In the genomic region with DNA sequence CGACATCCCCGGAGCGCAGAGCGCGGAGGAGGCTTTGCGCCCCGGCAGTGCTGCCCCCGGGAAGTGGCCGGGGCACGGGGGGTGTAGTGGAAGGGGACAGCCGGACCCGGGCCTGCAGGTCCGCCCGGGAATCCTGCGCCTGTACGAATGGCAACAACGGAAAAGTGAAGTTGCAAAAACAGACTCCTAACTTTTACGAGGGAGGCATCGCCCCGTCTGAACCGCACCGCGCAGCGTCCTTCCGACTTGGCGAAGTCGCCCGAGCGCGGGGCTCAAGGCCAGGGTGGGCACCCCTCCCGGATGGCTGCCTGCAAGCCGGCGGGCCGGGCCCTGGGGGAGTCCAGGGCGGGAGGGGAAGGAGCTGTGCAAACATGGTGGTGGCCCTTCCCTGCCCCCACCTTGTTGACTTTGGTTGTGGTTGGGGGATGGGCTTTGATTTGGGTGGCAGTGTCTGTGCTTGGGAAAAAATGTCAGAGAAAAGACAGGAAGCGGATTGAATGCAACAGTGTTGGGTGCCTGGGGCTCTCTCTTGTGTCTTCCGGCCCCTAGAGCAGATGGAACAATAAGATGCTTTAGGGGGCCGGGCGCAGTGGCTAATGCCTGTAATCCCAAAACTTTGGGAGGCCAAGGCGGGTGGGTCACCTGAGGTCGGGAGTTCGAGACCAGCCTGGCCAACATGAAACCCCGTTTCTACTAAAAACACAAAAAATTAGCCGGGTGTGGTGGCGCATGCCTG, we compare ENCODE assay signal across 1 cellular context.
TF ChIP-seq lines count a peak whose summit lies in the region.

No MANE protein-coding gene starts in this region.

TF ChIP-seq in HepG2, 621 proteins besides CTCF, POLR2A, EP300 and RAD21 (continued from another document and continues in another):
- TF ChIP-seq HES4 (CRISPR knock-in tag; IDR thresholded peaks at IDR 0.05; ENCODE audit: borderline replicate concordance) (peak; percentile 69; the same call in 1 of the 2 replicates), MAF1 (CRISPR knock-in tag; IDR thresholded peaks at IDR 0.05; ENCODE audit: borderline replicate concordance) (peak; percentile 83; the same call in 1 of the 2 replicates), ZNF557 (CRISPR knock-in tag; IDR thresholded peaks at IDR 0.05) (0 out of 2 replicates have a peak, but pooled peaks have one; percentile 75), MYNN (CRISPR knock-in tag; IDR thresholded peaks at IDR 0.05; ENCODE audit: low read depth) (no peak), ZNF510 (CRISPR knock-in tag; IDR thresholded peaks at IDR 0.05; ENCODE audit: low read depth) (peak; percentile 85; the same call in 1 of the 2 replicates), ZIK1 (CRISPR knock-in tag; IDR thresholded peaks at IDR 0.05; ENCODE audit: borderline replicate concordance, low read depth) (peak; percentile 68; the same call in 1 of the 2 replicates), SAP130 (CRISPR knock-in tag; IDR thresholded peaks at IDR 0.05; ENCODE audit: low read depth) (peak; percentile 96), SP2 (CRISPR knock-in tag; IDR thresholded peaks at IDR 0.05) (no peak)
- TF ChIP-seq, protein P1, sequence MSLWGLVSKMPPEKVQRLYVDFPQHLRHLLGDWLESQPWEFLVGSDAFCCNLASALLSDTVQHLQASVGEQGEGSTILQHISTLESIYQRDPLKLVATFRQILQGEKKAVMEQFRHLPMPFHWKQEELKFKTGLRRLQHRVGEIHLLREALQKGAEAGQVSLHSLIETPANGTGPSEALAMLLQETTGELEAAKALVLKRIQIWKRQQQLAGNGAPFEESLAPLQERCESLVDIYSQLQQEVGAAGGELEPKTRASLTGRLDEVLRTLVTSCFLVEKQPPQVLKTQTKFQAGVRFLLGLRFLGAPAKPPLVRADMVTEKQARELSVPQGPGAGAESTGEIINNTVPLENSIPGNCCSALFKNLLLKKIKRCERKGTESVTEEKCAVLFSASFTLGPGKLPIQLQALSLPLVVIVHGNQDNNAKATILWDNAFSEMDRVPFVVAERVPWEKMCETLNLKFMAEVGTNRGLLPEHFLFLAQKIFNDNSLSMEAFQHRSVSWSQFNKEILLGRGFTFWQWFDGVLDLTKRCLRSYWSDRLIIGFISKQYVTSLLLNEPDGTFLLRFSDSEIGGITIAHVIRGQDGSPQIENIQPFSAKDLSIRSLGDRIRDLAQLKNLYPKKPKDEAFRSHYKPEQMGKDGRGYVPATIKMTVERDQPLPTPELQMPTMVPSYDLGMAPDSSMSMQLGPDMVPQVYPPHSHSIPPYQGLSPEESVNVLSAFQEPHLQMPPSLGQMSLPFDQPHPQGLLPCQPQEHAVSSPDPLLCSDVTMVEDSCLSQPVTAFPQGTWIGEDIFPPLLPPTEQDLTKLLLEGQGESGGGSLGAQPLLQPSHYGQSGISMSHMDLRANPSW (CRISPR knock-in tag; IDR thresholded peaks at IDR 0.05; ENCODE audit: borderline replicate concordance), result peak; percentile 38; the same call in 1 of the 2 replicates
- TF ChIP-seq, protein P2, sequence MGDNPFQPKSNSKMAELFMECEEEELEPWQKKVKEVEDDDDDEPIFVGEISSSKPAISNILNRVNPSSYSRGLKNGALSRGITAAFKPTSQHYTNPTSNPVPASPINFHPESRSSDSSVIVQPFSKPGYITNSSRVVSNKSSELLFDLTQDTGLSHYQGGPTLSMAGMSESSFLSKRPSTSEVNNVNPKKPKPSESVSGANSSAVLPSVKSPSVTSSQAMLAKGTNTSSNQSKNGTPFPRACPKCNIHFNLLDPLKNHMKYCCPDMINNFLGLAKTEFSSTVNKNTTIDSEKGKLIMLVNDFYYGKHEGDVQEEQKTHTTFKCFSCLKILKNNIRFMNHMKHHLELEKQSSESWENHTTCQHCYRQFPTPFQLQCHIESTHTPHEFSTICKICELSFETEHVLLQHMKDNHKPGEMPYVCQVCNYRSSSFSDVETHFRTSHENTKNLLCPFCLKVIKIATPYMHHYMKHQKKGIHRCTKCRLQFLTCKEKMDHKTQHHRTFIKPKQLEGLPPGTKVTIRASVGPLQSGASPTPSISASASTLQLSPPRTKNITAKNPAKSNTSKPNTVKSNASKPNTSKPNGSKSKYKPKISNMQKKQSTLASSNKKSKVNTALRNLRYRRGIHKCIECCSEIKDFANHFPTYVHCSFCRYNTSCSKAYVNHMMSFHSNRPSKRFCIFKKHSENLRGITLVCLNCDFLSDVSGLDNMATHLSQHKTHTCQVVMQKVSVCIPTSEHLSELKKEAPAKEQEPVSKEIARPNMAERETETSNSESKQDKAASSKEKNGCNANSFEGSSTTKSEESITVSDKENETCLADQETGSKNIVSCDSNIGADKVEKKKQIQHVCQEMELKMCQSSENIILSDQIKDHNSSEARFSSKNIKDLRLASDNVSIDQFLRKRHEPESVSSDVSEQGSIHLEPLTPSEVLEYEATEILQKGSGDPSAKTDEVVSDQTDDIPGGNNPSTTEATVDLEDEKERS (CRISPR knock-in tag; IDR thresholded peaks at IDR 0.05), result 0 out of 2 replicates have a peak, but pooled peaks have one; percentile 55
- TF ChIP-seq, protein P3, sequence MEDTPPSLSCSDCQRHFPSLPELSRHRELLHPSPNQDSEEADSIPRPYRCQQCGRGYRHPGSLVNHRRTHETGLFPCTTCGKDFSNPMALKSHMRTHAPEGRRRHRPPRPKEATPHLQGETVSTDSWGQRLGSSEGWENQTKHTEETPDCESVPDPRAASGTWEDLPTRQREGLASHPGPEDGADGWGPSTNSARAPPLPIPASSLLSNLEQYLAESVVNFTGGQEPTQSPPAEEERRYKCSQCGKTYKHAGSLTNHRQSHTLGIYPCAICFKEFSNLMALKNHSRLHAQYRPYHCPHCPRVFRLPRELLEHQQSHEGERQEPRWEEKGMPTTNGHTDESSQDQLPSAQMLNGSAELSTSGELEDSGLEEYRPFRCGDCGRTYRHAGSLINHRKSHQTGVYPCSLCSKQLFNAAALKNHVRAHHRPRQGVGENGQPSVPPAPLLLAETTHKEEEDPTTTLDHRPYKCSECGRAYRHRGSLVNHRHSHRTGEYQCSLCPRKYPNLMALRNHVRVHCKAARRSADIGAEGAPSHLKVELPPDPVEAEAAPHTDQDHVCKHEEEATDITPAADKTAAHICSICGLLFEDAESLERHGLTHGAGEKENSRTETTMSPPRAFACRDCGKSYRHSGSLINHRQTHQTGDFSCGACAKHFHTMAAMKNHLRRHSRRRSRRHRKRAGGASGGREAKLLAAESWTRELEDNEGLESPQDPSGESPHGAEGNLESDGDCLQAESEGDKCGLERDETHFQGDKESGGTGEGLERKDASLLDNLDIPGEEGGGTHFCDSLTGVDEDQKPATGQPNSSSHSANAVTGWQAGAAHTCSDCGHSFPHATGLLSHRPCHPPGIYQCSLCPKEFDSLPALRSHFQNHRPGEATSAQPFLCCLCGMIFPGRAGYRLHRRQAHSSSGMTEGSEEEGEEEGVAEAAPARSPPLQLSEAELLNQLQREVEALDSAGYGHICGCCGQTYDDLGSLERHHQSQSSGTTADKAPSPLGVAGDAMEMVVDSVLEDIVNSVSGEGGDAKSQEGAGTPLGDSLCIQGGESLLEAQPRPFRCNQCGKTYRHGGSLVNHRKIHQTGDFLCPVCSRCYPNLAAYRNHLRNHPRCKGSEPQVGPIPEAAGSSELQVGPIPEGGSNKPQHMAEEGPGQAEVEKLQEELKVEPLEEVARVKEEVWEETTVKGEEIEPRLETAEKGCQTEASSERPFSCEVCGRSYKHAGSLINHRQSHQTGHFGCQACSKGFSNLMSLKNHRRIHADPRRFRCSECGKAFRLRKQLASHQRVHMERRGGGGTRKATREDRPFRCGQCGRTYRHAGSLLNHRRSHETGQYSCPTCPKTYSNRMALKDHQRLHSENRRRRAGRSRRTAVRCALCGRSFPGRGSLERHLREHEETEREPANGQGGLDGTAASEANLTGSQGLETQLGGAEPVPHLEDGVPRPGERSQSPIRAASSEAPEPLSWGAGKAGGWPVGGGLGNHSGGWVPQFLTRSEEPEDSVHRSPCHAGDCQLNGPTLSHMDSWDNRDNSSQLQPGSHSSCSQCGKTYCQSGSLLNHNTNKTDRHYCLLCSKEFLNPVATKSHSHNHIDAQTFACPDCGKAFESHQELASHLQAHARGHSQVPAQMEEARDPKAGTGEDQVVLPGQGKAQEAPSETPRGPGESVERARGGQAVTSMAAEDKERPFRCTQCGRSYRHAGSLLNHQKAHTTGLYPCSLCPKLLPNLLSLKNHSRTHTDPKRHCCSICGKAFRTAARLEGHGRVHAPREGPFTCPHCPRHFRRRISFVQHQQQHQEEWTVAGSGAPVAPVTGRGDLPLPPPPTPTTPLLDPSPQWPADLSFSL (CRISPR knock-in tag; IDR thresholded peaks at IDR 0.05), result 0 out of 2 replicates have a peak, but pooled peaks have one; percentile 24
- TF ChIP-seq, protein P4, sequence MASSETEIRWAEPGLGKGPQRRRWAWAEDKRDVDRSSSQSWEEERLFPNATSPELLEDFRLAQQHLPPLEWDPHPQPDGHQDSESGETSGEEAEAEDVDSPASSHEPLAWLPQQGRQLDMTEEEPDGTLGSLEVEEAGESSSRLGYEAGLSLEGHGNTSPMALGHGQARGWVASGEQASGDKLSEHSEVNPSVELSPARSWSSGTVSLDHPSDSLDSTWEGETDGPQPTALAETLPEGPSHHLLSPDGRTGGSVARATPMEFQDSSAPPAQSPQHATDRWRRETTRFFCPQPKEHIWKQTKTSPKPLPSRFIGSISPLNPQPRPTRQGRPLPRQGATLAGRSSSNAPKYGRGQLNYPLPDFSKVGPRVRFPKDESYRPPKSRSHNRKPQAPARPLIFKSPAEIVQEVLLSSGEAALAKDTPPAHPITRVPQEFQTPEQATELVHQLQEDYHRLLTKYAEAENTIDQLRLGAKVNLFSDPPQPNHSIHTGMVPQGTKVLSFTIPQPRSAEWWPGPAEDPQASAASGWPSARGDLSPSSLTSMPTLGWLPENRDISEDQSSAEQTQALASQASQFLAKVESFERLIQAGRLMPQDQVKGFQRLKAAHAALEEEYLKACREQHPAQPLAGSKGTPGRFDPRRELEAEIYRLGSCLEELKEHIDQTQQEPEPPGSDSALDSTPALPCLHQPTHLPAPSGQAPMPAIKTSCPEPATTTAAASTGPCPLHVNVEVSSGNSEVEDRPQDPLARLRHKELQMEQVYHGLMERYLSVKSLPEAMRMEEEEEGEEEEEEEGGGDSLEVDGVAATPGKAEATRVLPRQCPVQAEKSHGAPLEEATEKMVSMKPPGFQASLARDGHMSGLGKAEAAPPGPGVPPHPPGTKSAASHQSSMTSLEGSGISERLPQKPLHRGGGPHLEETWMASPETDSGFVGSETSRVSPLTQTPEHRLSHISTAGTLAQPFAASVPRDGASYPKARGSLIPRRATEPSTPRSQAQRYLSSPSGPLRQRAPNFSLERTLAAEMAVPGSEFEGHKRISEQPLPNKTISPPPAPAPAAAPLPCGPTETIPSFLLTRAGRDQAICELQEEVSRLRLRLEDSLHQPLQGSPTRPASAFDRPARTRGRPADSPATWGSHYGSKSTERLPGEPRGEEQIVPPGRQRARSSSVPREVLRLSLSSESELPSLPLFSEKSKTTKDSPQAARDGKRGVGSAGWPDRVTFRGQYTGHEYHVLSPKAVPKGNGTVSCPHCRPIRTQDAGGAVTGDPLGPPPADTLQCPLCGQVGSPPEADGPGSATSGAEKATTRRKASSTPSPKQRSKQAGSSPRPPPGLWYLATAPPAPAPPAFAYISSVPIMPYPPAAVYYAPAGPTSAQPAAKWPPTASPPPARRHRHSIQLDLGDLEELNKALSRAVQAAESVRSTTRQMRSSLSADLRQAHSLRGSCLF (CRISPR knock-in tag; IDR thresholded peaks at IDR 0.05; ENCODE audit: borderline replicate concordance), result peak; percentile 64; the same call in 1 of the 2 replicates
- TF ChIP-seq, protein P5, sequence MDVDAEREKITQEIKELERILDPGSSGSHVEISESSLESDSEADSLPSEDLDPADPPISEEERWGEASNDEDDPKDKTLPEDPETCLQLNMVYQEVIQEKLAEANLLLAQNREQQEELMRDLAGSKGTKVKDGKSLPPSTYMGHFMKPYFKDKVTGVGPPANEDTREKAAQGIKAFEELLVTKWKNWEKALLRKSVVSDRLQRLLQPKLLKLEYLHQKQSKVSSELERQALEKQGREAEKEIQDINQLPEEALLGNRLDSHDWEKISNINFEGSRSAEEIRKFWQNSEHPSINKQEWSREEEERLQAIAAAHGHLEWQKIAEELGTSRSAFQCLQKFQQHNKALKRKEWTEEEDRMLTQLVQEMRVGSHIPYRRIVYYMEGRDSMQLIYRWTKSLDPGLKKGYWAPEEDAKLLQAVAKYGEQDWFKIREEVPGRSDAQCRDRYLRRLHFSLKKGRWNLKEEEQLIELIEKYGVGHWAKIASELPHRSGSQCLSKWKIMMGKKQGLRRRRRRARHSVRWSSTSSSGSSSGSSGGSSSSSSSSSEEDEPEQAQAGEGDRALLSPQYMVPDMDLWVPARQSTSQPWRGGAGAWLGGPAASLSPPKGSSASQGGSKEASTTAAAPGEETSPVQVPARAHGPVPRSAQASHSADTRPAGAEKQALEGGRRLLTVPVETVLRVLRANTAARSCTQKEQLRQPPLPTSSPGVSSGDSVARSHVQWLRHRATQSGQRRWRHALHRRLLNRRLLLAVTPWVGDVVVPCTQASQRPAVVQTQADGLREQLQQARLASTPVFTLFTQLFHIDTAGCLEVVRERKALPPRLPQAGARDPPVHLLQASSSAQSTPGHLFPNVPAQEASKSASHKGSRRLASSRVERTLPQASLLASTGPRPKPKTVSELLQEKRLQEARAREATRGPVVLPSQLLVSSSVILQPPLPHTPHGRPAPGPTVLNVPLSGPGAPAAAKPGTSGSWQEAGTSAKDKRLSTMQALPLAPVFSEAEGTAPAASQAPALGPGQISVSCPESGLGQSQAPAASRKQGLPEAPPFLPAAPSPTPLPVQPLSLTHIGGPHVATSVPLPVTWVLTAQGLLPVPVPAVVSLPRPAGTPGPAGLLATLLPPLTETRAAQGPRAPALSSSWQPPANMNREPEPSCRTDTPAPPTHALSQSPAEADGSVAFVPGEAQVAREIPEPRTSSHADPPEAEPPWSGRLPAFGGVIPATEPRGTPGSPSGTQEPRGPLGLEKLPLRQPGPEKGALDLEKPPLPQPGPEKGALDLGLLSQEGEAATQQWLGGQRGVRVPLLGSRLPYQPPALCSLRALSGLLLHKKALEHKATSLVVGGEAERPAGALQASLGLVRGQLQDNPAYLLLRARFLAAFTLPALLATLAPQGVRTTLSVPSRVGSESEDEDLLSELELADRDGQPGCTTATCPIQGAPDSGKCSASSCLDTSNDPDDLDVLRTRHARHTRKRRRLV (CRISPR knock-in tag; IDR thresholded peaks at IDR 0.05), result no peak; the same call in 1 of the 2 replicates
- TF ChIP-seq, protein P6, sequence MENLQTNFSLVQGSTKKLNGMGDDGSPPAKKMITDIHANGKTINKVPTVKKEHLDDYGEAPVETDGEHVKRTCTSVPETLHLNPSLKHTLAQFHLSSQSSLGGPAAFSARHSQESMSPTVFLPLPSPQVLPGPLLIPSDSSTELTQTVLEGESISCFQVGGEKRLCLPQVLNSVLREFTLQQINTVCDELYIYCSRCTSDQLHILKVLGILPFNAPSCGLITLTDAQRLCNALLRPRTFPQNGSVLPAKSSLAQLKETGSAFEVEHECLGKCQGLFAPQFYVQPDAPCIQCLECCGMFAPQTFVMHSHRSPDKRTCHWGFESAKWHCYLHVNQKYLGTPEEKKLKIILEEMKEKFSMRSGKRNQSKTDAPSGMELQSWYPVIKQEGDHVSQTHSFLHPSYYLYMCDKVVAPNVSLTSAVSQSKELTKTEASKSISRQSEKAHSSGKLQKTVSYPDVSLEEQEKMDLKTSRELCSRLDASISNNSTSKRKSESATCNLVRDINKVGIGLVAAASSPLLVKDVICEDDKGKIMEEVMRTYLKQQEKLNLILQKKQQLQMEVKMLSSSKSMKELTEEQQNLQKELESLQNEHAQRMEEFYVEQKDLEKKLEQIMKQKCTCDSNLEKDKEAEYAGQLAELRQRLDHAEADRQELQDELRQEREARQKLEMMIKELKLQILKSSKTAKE (CRISPR knock-in tag; IDR thresholded peaks at IDR 0.05; ENCODE audit: borderline replicate concordance), result peak; percentile 96
